13 cellular contexts compared by ENCODE assay signal in genomic region chr22:44931077-44931540, GRCh38.
DNase-seq lines count a peak whose midpoint lies in the region; ATAC-seq and TF ChIP-seq lines count a peak whose summit lies in the region.
"Had no signal": no experiment of that assay in that cellular context is flagged by ENCODE, and none has a peak within 500 bp of the region (broad histone marks: within the 10 kb centered on the region; RNA-seq: fewer than 3 reads in every experiment).

No MANE protein-coding gene starts in this region.

- no peaks in the 10 kb centered on the region for H4K20me1 ChIP-seq in SK-N-SH (ENCODE audit: insufficient read depth)

- H3K9me3 ChIP-seq in SK-N-SH = no peaks in the 10 kb centered on the region
- no peaks in the 10 kb centered on the region for H3K9me3 ChIP-seq in CD8-positive, alpha-beta T cell (ENCODE audit: low read length)

- H3K36me3 Mint-ChIP-seq in CD8-positive, alpha-beta T cell = no peaks in the 10 kb centered on the region

- no peak for TF ChIP-seq CTCF in SK-N-SH (IDR thresholded peaks at IDR 0.05)
- no peak for TF ChIP-seq CTCF in CD8-positive, alpha-beta T cell (IDR thresholded peaks at IDR 0.05)

- H3K4me3 ChIP-seq in SK-N-SH (ENCODE audit: low read depth in 2 of 2, low read length in 1 of 2) = no peak overlapping the region
- H3K4me3 ChIP-seq in CD8-positive, alpha-beta T cell (ENCODE audit: low read depth, low read length) = no peak overlapping the region

- peak in 1 of 2 experiments; percentile 56; a peak in 1 of 4 replicates for TF ChIP-seq EP300 in SK-N-SH (IDR thresholded peaks at IDR 0.05; ENCODE audit: borderline replicate concordance in 1 of 2, low read depth in 1 of 2, low read length in 1 of 2)

- H3K9ac ChIP-seq in SK-N-SH = no peak overlapping the region

- H3K9me3 Mint-ChIP-seq in CD8-positive, alpha-beta T cell = no peaks in the 10 kb centered on the region
- H3K9me3 Mint-ChIP-seq: activated T-cell treated with anti-CD3 and anti-CD28 coated beads, Interleukin-2, amount 50 U/mL, for 4 hours had no signal

- no peak overlapping the region for H3K4me2 ChIP-seq in SK-N-SH

- H3K4me1 Mint-ChIP-seq in CD8-positive, alpha-beta T cell (ENCODE audit: low read depth) = no peaks in the 10 kb centered on the region

- no peaks in the 10 kb centered on the region for H3K36me3 ChIP-seq in SK-N-SH (replicated peaks in 1 of 2; ENCODE audit: control insufficient read depth in 1 of 2, insufficient read depth in 2 of 2, low read length in 1 of 2)
- no peaks in the 10 kb centered on the region for H3K36me3 ChIP-seq in CD8-positive, alpha-beta T cell (ENCODE audit: insufficient read depth, low read length)

- H3F3A ChIP-seq in SK-N-SH (replicated peaks; ENCODE audit: insufficient read depth) = no peaks in the 10 kb centered on the region

- CTCF ChIA-PET in SK-N-SH (lab: Yijun Ruan, JAX) = interaction anchor here (0.7 to 1.5 kb wide), 3 partner anchors 11 to 61 kb away, joined by 3 read pairs; no protein-coding TSS in a partner anchor
- CTCF ChIA-PET in CD8-positive, alpha-beta T cell (lab: Charles Lee) = no interaction called here

- no peak overlapping the region for H3K4me3 Mint-ChIP-seq in CD8-positive, alpha-beta T cell
- H3K4me3 Mint-ChIP-seq: activated T-cell treated with anti-CD3 and anti-CD28 coated beads, Interleukin-2, amount 50 U/mL, for 4 hours had no signal

- POLR2A ChIA-PET in SK-N-SH (lab: Yijun Ruan, JAX) = interaction anchor here (0.7 kb wide), 1 partner anchor 127 kb away, joined by 3 read pairs; no protein-coding TSS in a partner anchor
- POLR2A ChIA-PET in CD8-positive, alpha-beta T cell (lab: Charles Lee) = no interaction called here

- H3K27ac Mint-ChIP-seq in CD8-positive, alpha-beta T cell = no peak overlapping the region

- H2AFZ ChIP-seq in SK-N-SH (ENCODE audit: low read depth) = no peak overlapping the region

- DNase-seq in SK-N-SH (peak; percentile 97), Right ventricle myocardium superior (peak; percentile 88), midbrain (lab: John Stamatoyannopoulos, UW) (peak; percentile 63)
- no peak for DNase-seq in activated T-cell treated with anti-CD3 and anti-CD28 coated beads, Interleukin-2, amount 50 U/mL, for 48 hours
- DNase-seq in CD8-positive, alpha-beta T cell = no peak
- DNase-seq: activated CD4-positive, CD25-positive, alpha-beta regulatory T cell treated with anti-CD3 and anti-CD28 coated beads, Interleukin-2, amount 50 U/mL, for 72 hours; activated T-cell treated with anti-CD3 and anti-CD28 coated beads, Interleukin-2, amount 50 U/mL, for 4 hours; amniotic stem cell; MM.1S; NCI-H226; OCI-M1 had no signal

- no peaks in the 10 kb centered on the region for H3K27me3 ChIP-seq in SK-N-SH (ENCODE audit: insufficient read depth)
- no peaks in the 10 kb centered on the region for H3K27me3 ChIP-seq in CD8-positive, alpha-beta T cell (ENCODE audit: insufficient read depth, low read length)

- TF ChIP-seq RAD21 in SK-N-SH (IDR thresholded peaks at IDR 0.05; ENCODE audit: low read length) = no peak

- peaks cover 0 to 62% of the 10 kb centered on the region in 2 experiments; a peak in 1 of 4 replicates for H3K4me1 ChIP-seq in SK-N-SH (ENCODE audit: control insufficient read depth in 1 of 2, insufficient read depth in 2 of 2, low read depth in 1 of 2, low read length in 1 of 2)
- no peaks in the 10 kb centered on the region for H3K4me1 ChIP-seq in CD8-positive, alpha-beta T cell (ENCODE audit: insufficient read depth, low read length)

- peak overlapping the region in 1 of 2 experiments; percentile 89; a peak in 2 of 4 replicates for H3K27ac ChIP-seq in SK-N-SH (ENCODE audit: low read depth in 2 of 2, low read length in 1 of 2)
- H3K27ac ChIP-seq in CD8-positive, alpha-beta T cell (ENCODE audit: low read depth, low read length) = no peak overlapping the region

- peaks cover 4% of the 10 kb centered on the region for H3K27me3 Mint-ChIP-seq in CD8-positive, alpha-beta T cell (ENCODE audit: low read depth)

- H3K79me2 ChIP-seq in SK-N-SH (ENCODE audit: insufficient read depth) = no peaks in the 10 kb centered on the region

- ATAC-seq in Right ventricle myocardium superior (ENCODE audit: poor library complexity) (peak; percentile 91), HG02763 (IDR thresholded peaks at IDR 0.05; ENCODE audit: unreplicated experiment) (no peak), HG03439 (IDR thresholded peaks at IDR 0.05; ENCODE audit: unreplicated experiment) (no peak)
- no peak for ATAC-seq in CD8-positive, alpha-beta T cell
- ATAC-seq: activated T-cell treated with anti-CD3 and anti-CD28 coated beads, Interleukin-2, amount 50 U/mL, for 4 hours had no signal

- H3K9me2 ChIP-seq in SK-N-SH = no peaks in the 10 kb centered on the region

- 44% methylated on average over 15 of the region's 26 CpGs for WGBS in SK-N-SH (ENCODE audit: low lambda C conversion rate)

- intact Hi-C loops in Right ventricle myocardium superior (cut with DNase I) = no loop called here
- intact Hi-C loops in CD8-positive, alpha-beta T cell (cut with DNase I, micrococcal nuclease) = no loop called here

TF ChIP-seq in SK-N-SH, 30 proteins besides CTCF, POLR2A, EP300 and RAD21 (continues in another document):
- TF ChIP-seq USF1 (IDR thresholded peaks at IDR 0.05; ENCODE audit: borderline replicate concordance, low read depth) (no peak), POLR2AphosphoS5 (IDR thresholded peaks at IDR 0.05; ENCODE audit: low read depth, low read length) (no peak), RXRA (IDR thresholded peaks at IDR 0.05; ENCODE audit: borderline replicate concordance, low read depth) (no peak), FOXJ3 (CRISPR knock-in tag; IDR thresholded peaks at IDR 0.05) (0 out of 2 replicates have a peak, but pooled peaks have one; percentile 33), GABPA (IDR thresholded peaks at IDR 0.05; ENCODE audit: low read depth) (no peak), NRF1 (IDR thresholded peaks at IDR 0.05; ENCODE audit: low read depth, low read length) (no peak), IRF3 (IDR thresholded peaks at IDR 0.05; ENCODE audit: low read depth, low read length) (no peak), MEF2A (IDR thresholded peaks at IDR 0.05; ENCODE audit: borderline replicate concordance, low read depth) (no peak), MAX (IDR thresholded peaks at IDR 0.05; ENCODE audit: low read depth) (no peak), USF2 (IDR thresholded peaks at IDR 0.05; ENCODE audit: borderline replicate concordance, low read depth, low read length) (no peak), JUND (IDR thresholded peaks at IDR 0.05) (no peak), SIN3A (IDR thresholded peaks at IDR 0.05; ENCODE audit: borderline replicate concordance, low read depth, low read length) (no peak), RFX5 (IDR thresholded peaks at IDR 0.05; ENCODE audit: low read length) (no peak), NFIC (IDR thresholded peaks at IDR 0.05; ENCODE audit: borderline replicate concordance) (no peak), TCF12 (IDR thresholded peaks at IDR 0.05) (no peak), PBX3 (IDR thresholded peaks at IDR 0.05) (no peak), TEAD4 (IDR thresholded peaks at IDR 0.05; ENCODE audit: borderline replicate concordance, insufficient read depth) (no peak), EZH2phosphoT487 (IDR thresholded peaks at IDR 0.05; ENCODE audit: borderline replicate concordance, low read depth) (no peak), CHD2 (IDR thresholded peaks at IDR 0.05; ENCODE audit: low read length, partially characterized antibody) (peak; percentile 42), SMC3 (IDR thresholded peaks at IDR 0.05; ENCODE audit: low read depth, low read length) (no peak), ELF1 (IDR thresholded peaks at IDR 0.05) (no peak), GATA2 (CRISPR knock-in tag; IDR thresholded peaks at IDR 0.05) (no peak), MXI1 (IDR thresholded peaks at IDR 0.05; ENCODE audit: low read depth, low read length) (peak; percentile 21; the same call in 1 of the 2 replicates), FOSL2 (IDR thresholded peaks at IDR 0.05; ENCODE audit: borderline replicate concordance, low read depth) (no peak)

Comparison
In these comparisons a context has a peak if more than half of its experiments do, and no peak if none do; other contexts are left out.
1. DNase-seq: peak in SK-N-SH (single experiment), Right ventricle myocardium superior (single experiment) and midbrain (single experiment); none in activated T-cell treated with anti-CD3 and anti-CD28 coated beads, Interleukin-2, amount 50 U/mL, for 48 hours (0 of 2) and CD8-positive, alpha-beta T cell (0 of 7).